Comparison of ENCODE assay signal across 11 cellular contexts in genomic region chr4:139875456-139875855, GRCh38.
DNase-seq lines count a peak whose midpoint lies in the region; ATAC-seq and TF ChIP-seq lines count a peak whose summit lies in the region.
"Had no signal": no experiment of that assay in that cellular context is flagged by ENCODE, and none has a peak within 500 bp of the region (broad histone marks: within the 10 kb centered on the region; RNA-seq: fewer than 3 reads in every experiment).

No MANE protein-coding gene starts in this region.

- H3K36me3 ChIP-seq in H7 (replicated peaks; ENCODE audit: control insufficient read depth, insufficient read depth, low read length) (no peaks in the 10 kb centered on the region), spleen (no peaks in the 10 kb centered on the region)

- H3K4me1 ChIP-seq in spleen: peaks cover 0 to 22% (median 6%) of the 10 kb centered on the region in 6 donors

- peaks cover 0 to 4% (median 2%) of the 10 kb centered on the region in 8 donors for H3K9me3 ChIP-seq in spleen

- DNase-seq in H7 (peak; percentile 52), NCI-H2081 treated with DMSO at 0.1 percent for 48 hours (lab: John Stamatoyannopoulos, UW) (peak; percentile 97), SHP77 (lab: John Stamatoyannopoulos, UW) (peak; percentile 37 to 46), myocyte (ENCODE audit: low read depth) (peak; percentile 30), spleen (no peak)
- DNase-seq: activated T-cell treated with anti-CD3 and anti-CD28 coated beads, Interleukin-2, amount 50 U/mL, for 4 hours; GDM1; SIG-M5 had no signal

- H3K4me3 ChIP-seq in H7 (ENCODE audit: insufficient read depth, low read depth, low read length): no peak overlapping the region
- no peak overlapping the region for H3K4me3 ChIP-seq in spleen

- ATAC-seq in HG03039 (IDR thresholded peaks at IDR 0.05; ENCODE audit: unreplicated experiment): no peak
- no peak for ATAC-seq in GM21619 (IDR thresholded peaks at IDR 0.05; ENCODE audit: unreplicated experiment)
- no peak for ATAC-seq in HG03045 (IDR thresholded peaks at IDR 0.05; ENCODE audit: unreplicated experiment)

- TF ChIP-seq CTCF in spleen (IDR thresholded peaks at IDR 0.05 in 8 of 11, conservative IDR thresholded peaks at IDR 0.05 in 3 of 11): no peak

- H3K27ac ChIP-seq in spleen: no peak overlapping the region

- WGBS in spleen, 5 donors: 85 to 95% (median 91%) methylated on average over 5 of the region's 5 CpGs

- intact Hi-C loops in spleen (cut with DNase I; ENCODE audit: low total_unique reads): no loop called here

- no peaks in the 10 kb centered on the region for H3K27me3 ChIP-seq in H7 (ENCODE audit: control insufficient read depth, insufficient read depth, low read length)
- H3K27me3 ChIP-seq in spleen (replicated peaks in 1 of 7): no peaks in the 10 kb centered on the region

- no peak for TF ChIP-seq POLR2A in spleen (IDR thresholded peaks at IDR 0.05)
